In the genomic region with DNA sequence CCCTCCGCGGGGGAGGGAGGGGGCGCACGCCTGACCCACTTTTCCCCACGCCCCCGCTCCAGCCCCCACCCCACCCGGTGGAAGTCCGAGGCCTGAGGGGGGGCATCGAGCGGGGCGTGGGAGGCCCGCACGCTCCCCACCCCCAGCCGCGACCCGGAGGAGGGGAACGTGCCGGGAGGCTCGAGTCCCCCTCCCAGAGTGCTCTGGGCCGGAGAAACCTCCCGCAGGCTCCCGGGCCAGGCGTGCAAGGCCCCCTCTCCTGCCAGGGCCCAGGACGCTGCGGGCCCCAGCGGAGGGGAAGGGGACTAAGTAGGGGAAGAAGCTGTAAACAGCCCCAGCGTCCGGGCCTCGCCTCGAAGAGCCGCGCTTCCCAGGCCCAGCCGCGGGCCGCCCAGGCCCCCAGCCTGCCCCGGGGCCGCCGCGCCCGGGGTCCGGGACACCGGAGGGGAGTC, we compare ENCODE assay signal across 8 cellular contexts. TPM values are rescaled to one million over a fixed set of nuclear protein-coding genes. Genes with fewer than 3 reads are reported as not detected.
DNase-seq lines count a peak whose midpoint lies in the region; ATAC-seq and TF ChIP-seq lines count a peak whose summit lies in the region.

No MANE protein-coding gene starts in this region.

- peaks cover 6% of the 10 kb centered on the region for H3K27me3 Mint-ChIP-seq in dendritic cell treated with granulocyte-macrophage colony-stimulating factor and Interleukin-4, amounts not matched to agents 40 ng/mL and 50 ng/mL, for 4 days

- no peaks in the 10 kb centered on the region for H3K9me3 Mint-ChIP-seq in dendritic cell treated with granulocyte-macrophage colony-stimulating factor and Interleukin-4, amounts not matched to agents 40 ng/mL and 50 ng/mL, for 4 days

- H3K36me3 Mint-ChIP-seq in dendritic cell treated with granulocyte-macrophage colony-stimulating factor and Interleukin-4, amounts not matched to agents 40 ng/mL and 50 ng/mL, for 4 days (ENCODE audit: low read depth), result peaks cover 34% of the 10 kb centered on the region

- H3K4me3 Mint-ChIP-seq in dendritic cell treated with granulocyte-macrophage colony-stimulating factor and Interleukin-4, amounts not matched to agents 40 ng/mL and 50 ng/mL, for 4 days, result peak overlapping the region; percentile 87

- H4K20me1 ChIP-seq in PC-3 (ENCODE audit: low read length), result peaks cover 19% of the 10 kb centered on the region

- DNase-seq in GM12864 (ENCODE audit: low read depth) (no peak), PC-3 (no peak), mucosa of descending colon (peak in 2 of 3 donors; percentile 27 to 60), NCI-H226 (no peak)

- peaks cover 54% of the 10 kb centered on the region for H3K4me1 Mint-ChIP-seq in dendritic cell treated with granulocyte-macrophage colony-stimulating factor and Interleukin-4, amounts not matched to agents 40 ng/mL and 50 ng/mL, for 4 days (ENCODE audit: low read depth)

- CTCF ChIA-PET in HEK293 (lab: Yijun Ruan, JAX), result interaction anchor here (0.8 kb wide), 1 partner anchor 23 kb away, joined by 3 read pairs; no protein-coding TSS in a partner anchor
- CTCF ChIA-PET in PC-3 (lab: Charles Lee), result interaction anchor here (0.6 kb wide), 1 partner anchor 118 kb away, joined by 3 read pairs; no protein-coding TSS in a partner anchor

- BruUV-seq in PC-3 (replicated peaks; lab: Mats Ljungman, UMichigan), result no TSS peak

- H3K9ac ChIP-seq in PC-3 (ENCODE audit: low read length), result peak overlapping the region; percentile 87

- under 1% methylated on average over 42 of the region's 42 CpGs for WGBS in urinary bladder

- H3K4me3 ChIP-seq in GM12864 (ENCODE audit: low read depth, low read length) (peak overlapping the region; percentile 96), HEK293 (ENCODE audit: low read depth, low read length) (peak overlapping the region; percentile 93), PC-3 (ENCODE audit: low read length) (peak overlapping the region; percentile 93), mucosa of descending colon (peak overlapping the region; percentile 97), urinary bladder (ENCODE audit: low read depth, low read length) (peak overlapping the region; percentile 100)

- H3K36me3 ChIP-seq in HEK293 (ENCODE audit: control insufficient read depth in 2 of 2, insufficient read depth in 1 of 2, low read length in 2 of 2) (peaks cover 8 to 11% of the 10 kb centered on the region in 2 experiments; a peak in 2 of 3 replicates), PC-3 (ENCODE audit: low read depth, low read length) (peaks cover 12% of the 10 kb centered on the region; the same call in 1 of the 2 replicates), mucosa of descending colon (ENCODE audit: low read depth) (no peaks in the 10 kb centered on the region), urinary bladder (ENCODE audit: insufficient read depth) (no peaks in the 10 kb centered on the region)

- POLR2A ChIA-PET in HEK293 (lab: Yijun Ruan, JAX), result interaction anchor here (0.6 to 1.3 kb wide), 5 partner anchors 10 to 33 kb away, joined by 3 to 8 read pairs (median 3); no protein-coding TSS in a partner anchor
- POLR2A ChIA-PET in PC-3 (lab: Charles Lee; ENCODE audit: unreplicated experiment), result no interaction called here

- peak overlapping the region; percentile 93 for H3K4me2 ChIP-seq in PC-3 (ENCODE audit: low read length)

- peak; percentile 6 for ATAC-seq in PC-3
- peak; percentile 23 for ATAC-seq in mucosa of descending colon
- ATAC-seq in GM18519 (IDR thresholded peaks at IDR 0.05; ENCODE audit: low FRiP score, unreplicated experiment), result no peak

- H3K27me3 ChIP-seq in PC-3 (ENCODE audit: low read length), result no peaks in the 10 kb centered on the region

- peaks cover 51% of the 10 kb centered on the region for H3K79me2 ChIP-seq in PC-3 (ENCODE audit: low read length)

- H3K27ac Mint-ChIP-seq in dendritic cell treated with granulocyte-macrophage colony-stimulating factor and Interleukin-4, amounts not matched to agents 40 ng/mL and 50 ng/mL, for 4 days, result peak overlapping the region; percentile 86

- H3K9me3 ChIP-seq in HEK293 (ENCODE audit: control insufficient read depth, insufficient read depth, low read depth, low read length) (no peaks in the 10 kb centered on the region), PC-3 (ENCODE audit: low read length) (no peaks in the 10 kb centered on the region), mucosa of descending colon (no peaks in the 10 kb centered on the region)

- H2AFZ ChIP-seq in PC-3 (ENCODE audit: low read length), result peak overlapping the region; percentile 81

- no peaks in the 10 kb centered on the region for H3F3A ChIP-seq in PC-3 (ENCODE audit: low read length, unreplicated experiment)

- H3K27ac ChIP-seq in HEK293 (ENCODE audit: extremely low read depth, low read depth, low read length) (peak overlapping the region; percentile 96), PC-3 (ENCODE audit: low read length) (peak overlapping the region; percentile 9; the same call in 1 of the 2 replicates), urinary bladder (ENCODE audit: low read depth) (peak overlapping the region; percentile 78)

- no peaks in the 10 kb centered on the region for H3K9me2 ChIP-seq in PC-3 (replicated peaks; ENCODE audit: low read length)

- peaks cover 18% of the 10 kb centered on the region for H3K4me1 ChIP-seq in HEK293 (ENCODE audit: control insufficient read depth, insufficient read depth, low read length)
- H3K4me1 ChIP-seq in PC-3 (ENCODE audit: insufficient read depth, low read length), result peaks cover 20% of the 10 kb centered on the region
- peaks cover 13% of the 10 kb centered on the region for H3K4me1 ChIP-seq in mucosa of descending colon (ENCODE audit: low read depth)
- H3K4me1 ChIP-seq in urinary bladder (ENCODE audit: insufficient read depth), result no peaks in the 10 kb centered on the region

- intact Hi-C loops in PC-3 (cut with micrococcal nuclease), result loop anchor here (5.0 kb wide), 1 partner anchor 123 kb away; the partner anchor contains the start of gene PSMD12
- intact Hi-C loops in dendritic cell treated with granulocyte-macrophage colony-stimulating factor and Interleukin-4, amounts not matched to agents 40 ng/mL and 50 ng/mL, for 4 days (cut with micrococcal nuclease), result loop anchor here (2.0 to 10.0 kb wide), 2 partner anchors 48 to 100 kb away; no protein-coding TSS in a partner anchor
- intact Hi-C loops in mucosa of descending colon (cut with DNase I, micrococcal nuclease), result no loop called here

- TF ChIP-seq CTCF in GM12864 (IDR thresholded peaks at IDR 0.05; ENCODE audit: low read depth, low read length, missing control alignments), result no peak
- TF ChIP-seq CTCF in HEK293 (tag by site-specific recombination; IDR thresholded peaks at IDR 0.05), result no peak
- TF ChIP-seq CTCF in PC-3 (conservative IDR thresholded peaks at IDR 0.05; ENCODE audit: low read depth, low read length), result no peak
- no peak for TF ChIP-seq CTCF in mucosa of descending colon (IDR thresholded peaks at IDR 0.05)

TF ChIP-seq in HEK293, 187 proteins besides CTCF, POLR2A, EP300 and RAD21 (continues in another document):
- TF ChIP-seq ZNF843 (tag by site-specific recombination; IDR thresholded peaks at IDR 0.05) (no peak), KLF16 (tag by site-specific recombination; IDR thresholded peaks at IDR 0.05) (peak; percentile 42; the same call in 1 of the 2 replicates), ZNF324 (tag by site-specific recombination; IDR thresholded peaks at IDR 0.05) (no peak), ZNF654 (tag by site-specific recombination; IDR thresholded peaks at IDR 0.05; ENCODE audit: low read depth) (no peak), ZNF391 (tag by site-specific recombination; IDR thresholded peaks at IDR 0.05; ENCODE audit: borderline replicate concordance, low read depth) (no peak), ZNF596 (tag by site-specific recombination; IDR thresholded peaks at IDR 0.05) (no peak), ZNF335 (tag by site-specific recombination; conservative IDR thresholded peaks at IDR 0.05) (peak; percentile 59), KLF1 (tag by site-specific recombination; IDR thresholded peaks at IDR 0.05) (no peak), ZFHX2 (tag by site-specific recombination; conservative IDR thresholded peaks at IDR 0.05) (peak; percentile 96)
- TF ChIP-seq, protein P1, sequence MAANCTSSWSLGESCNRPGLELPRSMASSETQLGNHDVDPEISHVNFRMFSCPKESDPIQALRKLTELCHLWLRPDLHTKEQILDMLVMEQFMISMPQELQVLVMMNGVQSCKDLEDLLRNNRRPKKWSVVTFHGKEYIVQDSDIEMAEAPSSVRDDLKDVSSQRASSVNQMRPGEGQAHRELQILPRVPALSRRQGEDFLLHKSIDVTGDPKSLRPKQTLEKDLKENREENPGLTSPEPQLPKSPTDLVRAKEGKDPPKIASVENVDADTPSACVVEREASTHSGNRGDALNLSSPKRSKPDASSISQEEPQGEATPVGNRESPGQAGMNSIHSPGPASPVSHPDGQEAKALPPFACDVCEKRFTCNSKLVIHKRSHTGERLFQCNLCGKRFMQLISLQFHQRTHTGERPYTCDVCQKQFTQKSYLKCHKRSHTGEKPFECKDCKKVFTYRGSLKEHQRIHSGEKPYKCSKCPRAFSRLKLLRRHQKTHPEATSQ (tag by site-specific recombination; IDR thresholded peaks at IDR 0.05), result no peak
- TF ChIP-seq, protein P2, sequence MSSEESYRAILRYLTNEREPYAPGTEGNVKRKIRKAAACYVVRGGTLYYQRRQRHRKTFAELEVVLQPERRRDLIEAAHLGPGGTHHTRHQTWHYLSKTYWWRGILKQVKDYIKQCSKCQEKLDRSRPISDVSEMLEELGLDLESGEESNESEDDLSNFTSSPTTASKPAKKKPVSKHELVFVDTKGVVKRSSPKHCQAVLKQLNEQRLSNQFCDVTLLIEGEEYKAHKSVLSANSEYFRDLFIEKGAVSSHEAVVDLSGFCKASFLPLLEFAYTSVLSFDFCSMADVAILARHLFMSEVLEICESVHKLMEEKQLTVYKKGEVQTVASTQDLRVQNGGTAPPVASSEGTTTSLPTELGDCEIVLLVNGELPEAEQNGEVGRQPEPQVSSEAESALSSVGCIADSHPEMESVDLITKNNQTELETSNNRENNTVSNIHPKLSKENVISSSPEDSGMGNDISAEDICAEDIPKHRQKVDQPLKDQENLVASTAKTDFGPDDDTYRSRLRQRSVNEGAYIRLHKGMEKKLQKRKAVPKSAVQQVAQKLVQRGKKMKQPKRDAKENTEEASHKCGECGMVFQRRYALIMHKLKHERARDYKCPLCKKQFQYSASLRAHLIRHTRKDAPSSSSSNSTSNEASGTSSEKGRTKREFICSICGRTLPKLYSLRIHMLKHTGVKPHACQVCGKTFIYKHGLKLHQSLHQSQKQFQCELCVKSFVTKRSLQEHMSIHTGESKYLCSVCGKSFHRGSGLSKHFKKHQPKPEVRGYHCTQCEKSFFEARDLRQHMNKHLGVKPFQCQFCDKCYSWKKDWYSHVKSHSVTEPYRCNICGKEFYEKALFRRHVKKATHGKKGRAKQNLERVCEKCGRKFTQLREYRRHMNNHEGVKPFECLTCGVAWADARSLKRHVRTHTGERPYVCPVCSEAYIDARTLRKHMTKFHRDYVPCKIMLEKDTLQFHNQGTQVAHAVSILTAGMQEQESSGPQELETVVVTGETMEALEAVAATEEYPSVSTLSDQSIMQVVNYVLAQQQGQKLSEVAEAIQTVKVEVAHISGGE (tag by site-specific recombination; conservative IDR thresholded peaks at IDR 0.05; ENCODE audit: low read depth), result no peak

RNA-seq across cellular contexts. Expression of gene HELZ, which starts 0.3 kb away (rescaled TPM):
- total RNA-seq in PC-3 (2014; rRNA removed), result 22.6 and 31.3 TPM in 2 replicates
- 10 to 100 TPM; 43.2 to 65.3 (median 43.3) TPM for total RNA-seq in mucosa of descending colon
- 129 TPM for total RNA-seq in urinary bladder
- 7.8 TPM for polyA plus RNA-seq in urinary bladder

Comparison
In these comparisons a context has a peak if more than half of its experiments do, and no peak if none do; other contexts are left out.
1. DNase-seq: peak in mucosa of descending colon (2 of 3); none in GM12864 (single experiment), PC-3 (single experiment) and NCI-H226 (single experiment).
2. H3K27ac ChIP-seq: peak in every context shown above with its lines; median percentile 96 in HEK293; 78 in urinary bladder; 9 in PC-3.
3. intact Hi-C loops: an anchor here in PC-3 (5.0 kb wide) and dendritic cell treated with granulocyte-macrophage colony-stimulating factor and Interleukin-4, amounts not matched to agents 40 ng/mL and 50 ng/mL, for 4 days (2.0 to 10.0 kb wide); none called in mucosa of descending colon.
4. Peak in every context shown above with its lines, with median percentiles within 50 percentile points of each other: H3K4me3 ChIP-seq.